In genomic region chr22:46072030-46072881, GRCh38 we compare ENCODE assay signal across 8 cellular contexts.
DNase-seq lines count a peak whose midpoint lies in the region; TF ChIP-seq lines count a peak whose summit lies in the region.

No MANE protein-coding gene starts in this region.

- intact Hi-C loops in adrenal gland (cut with DNase I) = loop anchor here (5.0 to 10.0 kb wide), 2 partner anchors 57 to 60 kb away; no protein-coding TSS in a partner anchor

- H3K9me3 ChIP-seq in OCI-LY3 (ENCODE audit: insufficient read depth, low read length) = no peaks in the 10 kb centered on the region
- no peaks in the 10 kb centered on the region for H3K9me3 ChIP-seq in adrenal gland (replicated peaks in 1 of 3)
- H3K9me3 ChIP-seq in iPS DF 6.9 (ENCODE audit: control insufficient read depth, insufficient read depth, low read length) = no peaks in the 10 kb centered on the region
- H3K9me3 ChIP-seq in skeletal muscle satellite cell (replicated peaks; ENCODE audit: low read length) = no peaks in the 10 kb centered on the region

- DNase-seq in SIG-M5 treated with dmso at 0.1 percent for 504 hours (lab: John Stamatoyannopoulos, UW; ENCODE audit: unreplicated experiment) (peak; percentile 40), SIG-M5 (lab: John Stamatoyannopoulos, UW) (no peak), adrenal gland (peak in 6 of 7 donors; percentile 72 to 80 (median 74)), iPS DF 6.9 (ENCODE audit: low read depth, low spot score) (no peak), GF-D8 (lab: John Stamatoyannopoulos, UW) (no peak), ecto neural progenitor cell (ENCODE audit: low spot score) (no peak)

- peaks cover 7% of the 10 kb centered on the region for H3K36me3 ChIP-seq in OCI-LY3 (replicated peaks; ENCODE audit: low read depth, low read length)
- peaks cover 0 to 7% of the 10 kb centered on the region in 2 donors for H3K36me3 ChIP-seq in adrenal gland (replicated peaks in 1 of 2)
- no peaks in the 10 kb centered on the region; the same call in 1 of the 2 replicates for H3K36me3 ChIP-seq in iPS DF 6.9 (ENCODE audit: control insufficient read depth, insufficient read depth, low read length)
- peaks cover 51% of the 10 kb centered on the region for H3K36me3 ChIP-seq in skeletal muscle satellite cell (ENCODE audit: insufficient read depth, low read length)

- H3K27ac ChIP-seq in OCI-LY3 (ENCODE audit: low read length) (peak overlapping the region; percentile 56), adrenal gland (peak overlapping the region; percentile 80 to 98 (median 97)), iPS DF 6.9 (ENCODE audit: low read length) (no peak overlapping the region)

- H3K4me2 ChIP-seq in OCI-LY3 (ENCODE audit: low read length) = peak overlapping the region; percentile 95
- H3K4me2 ChIP-seq in skeletal muscle satellite cell (ENCODE audit: low read length) = peak overlapping the region; percentile 99

- peaks cover 28% of the 10 kb centered on the region for H4K20me1 ChIP-seq in OCI-LY3 (ENCODE audit: insufficient read depth, low read length)

- H3K4me3 ChIP-seq in OCI-LY3 (ENCODE audit: low read length) (peak overlapping the region; percentile 86), adrenal gland (peak overlapping the region; percentile 58 to 89 (median 69)), iPS DF 6.9 (ENCODE audit: low read length) (peak overlapping the region; percentile 98), skeletal muscle satellite cell (ENCODE audit: low read length) (peak overlapping the region; percentile 98)

- H3K9ac ChIP-seq in OCI-LY3 (ENCODE audit: low read length) (peak overlapping the region; percentile 87), skeletal muscle satellite cell (ENCODE audit: low read depth, low read length) (peak overlapping the region; percentile 99)

- WGBS in adrenal gland, 4 donors = 1 to 2% (median 1%) methylated on average over 19 to 91 of the region's 91 CpGs
- no CpG with 5 or more reads among the region's 91 CpGs for WGBS in iPS DF 6.9 (ENCODE audit: insufficient coverage, insufficient read length)

- peaks cover 44% of the 10 kb centered on the region for H3K4me1 ChIP-seq in OCI-LY3 (ENCODE audit: low read length)
- H3K4me1 ChIP-seq in adrenal gland (replicated peaks in 1 of 2) = peaks cover 47 to 53% of the 10 kb centered on the region in 2 donors
- H3K4me1 ChIP-seq in iPS DF 6.9 (ENCODE audit: control insufficient read depth, insufficient read depth, low read length) = peaks cover 14% of the 10 kb centered on the region; the same call in 1 of the 2 replicates
- peaks cover 17% of the 10 kb centered on the region for H3K4me1 ChIP-seq in skeletal muscle satellite cell (ENCODE audit: control insufficient read depth, insufficient read depth, low read length)

- peak in 1 of 2 donors; percentile 35 for TF ChIP-seq POLR2A in adrenal gland (IDR thresholded peaks at IDR 0.05)

- H3K27me3 ChIP-seq in OCI-LY3 (ENCODE audit: low read depth, low read length) (no peaks in the 10 kb centered on the region), adrenal gland (no peaks in the 10 kb centered on the region), iPS DF 6.9 (ENCODE audit: control insufficient read depth, insufficient read depth, low read length) (no peaks in the 10 kb centered on the region; the same call in none of the 2 replicates), skeletal muscle satellite cell (ENCODE audit: control insufficient read depth, insufficient read depth, low read length) (no peaks in the 10 kb centered on the region)

- TF ChIP-seq CTCF in OCI-LY3 (IDR thresholded peaks at IDR 0.05; ENCODE audit: low read depth, low read length) (no peak), adrenal gland (IDR thresholded peaks at IDR 0.05) (peak in 1 of 6 experiments; percentile 5)

- H3K79me2 ChIP-seq in OCI-LY3 (ENCODE audit: low read length) = peaks cover 88% of the 10 kb centered on the region

- 0 out of 2 replicates have a peak overlapping the region, but pooled peaks have one; percentile 0 for H2AFZ ChIP-seq in OCI-LY3 (ENCODE audit: low read depth, low read length)

Comparison
In these comparisons a context has a peak if more than half of its experiments do, and no peak if none do; other contexts are left out.
1. DNase-seq: peak in SIG-M5 treated with dmso at 0.1 percent for 504 hours (single experiment) and adrenal gland (6 of 7); none in SIG-M5 (single experiment), iPS DF 6.9 (single experiment), GF-D8 (single experiment) and ecto neural progenitor cell (single experiment).
2. Peak in every context shown above with its lines, with median percentiles within 50 percentile points of each other: H3K4me3 ChIP-seq.